ENCODE assay signal across 20 cellular contexts in genomic region chr7:49630513-49630912, GRCh38.
"Had no signal": no experiment of that assay in that cellular context is flagged by ENCODE, and none has a peak within 500 bp of the region (broad histone marks: within the 10 kb centered on the region; RNA-seq: fewer than 3 reads in every experiment).

No MANE protein-coding gene starts in this region.

- DNase-seq: effector memory CD8-positive, alpha-beta T cell; foreskin melanocyte; head of caudate nucleus; hypothalamus; kidney glomerular epithelial cell; mesenchymal stem cell; midbrain; naive B cell; occipital lobe; pancreas; small intestine; stimulated activated CD4-positive, alpha-beta T cell treated with anti-CD3 and anti-CD28 coated beads, Interleukin-12 subunit alpha, Interleukin-12 subunit beta, amount 100 ng/mL, for 4 hours; stimulated activated naive CD4-positive, alpha-beta T cell; stomach; substantia nigra; transverse colon had no signal

- H3K36me3 ChIP-seq: left lung, pancreas, prostate gland, stomach, thoracic aorta, transverse colon had no signal

- H3K27me3 ChIP-seq: left lung, pancreas, stomach, transverse colon had no signal

- H3K4me3 ChIP-seq: left lung, lung, pancreas, prostate gland, stomach, thoracic aorta, transverse colon had no signal

- ATAC-seq: effector memory CD8-positive, alpha-beta T cell; left lung; pancreas had no signal

- H3K27ac ChIP-seq: left lung, pancreas, prostate gland, stomach, thoracic aorta, transverse colon had no signal

- H3K9me3 ChIP-seq: left lung, pancreas, prostate gland, stomach, thoracic aorta, transverse colon had no signal

- H3K4me1 ChIP-seq: left lung, pancreas, prostate gland, stomach had no signal
